7 cellular contexts compared by ENCODE assay signal in the genomic region with DNA sequence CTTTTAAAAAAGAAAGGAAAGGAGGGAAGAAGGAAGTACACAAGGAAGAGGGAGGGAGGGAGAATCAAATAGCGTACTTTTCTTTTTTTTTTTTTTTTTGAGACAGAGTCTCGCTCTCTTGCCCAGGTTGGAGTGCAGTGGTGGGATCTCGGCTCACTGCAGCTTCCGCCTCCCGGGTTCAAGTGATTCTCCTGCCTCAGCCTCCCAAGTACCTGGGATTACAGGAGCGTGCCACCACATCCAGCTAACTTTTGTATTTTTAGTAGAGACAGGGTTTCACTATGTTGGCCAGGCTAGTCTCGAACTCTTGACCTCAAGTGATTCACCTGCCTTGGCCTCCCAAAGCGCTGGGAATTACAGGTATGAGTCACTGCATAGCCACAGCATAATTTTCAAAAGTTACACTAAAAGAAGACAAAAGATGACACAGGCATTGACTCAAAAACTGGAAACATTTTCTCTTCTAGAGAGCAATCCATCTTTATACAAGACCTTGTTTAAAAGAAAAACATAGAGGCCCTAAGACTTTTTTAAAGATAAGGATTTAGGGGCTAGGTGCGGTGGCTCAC.
DNase-seq lines count a peak whose midpoint lies in the region; TF ChIP-seq lines count a peak whose summit lies in the region.
"Not testable (repeated sequence)": the region's sequence is repeated elsewhere in the genome, so short reads cannot be mapped to it uniquely, and the experiment has no call there.

No MANE protein-coding gene starts in this region.

- H3K36me3 Mint-ChIP-seq in mesothelial cell of epicardium = not testable (repeated sequence)

- H3K4me3 ChIP-seq in adrenal gland (peak overlapping the region in 2 of 4 donors; percentile 21 to 36), esophagus muscularis mucosa (peak overlapping the region in 3 of 4 donors; percentile 25 to 43 (median 38))

- H3K27ac Mint-ChIP-seq in mesothelial cell of epicardium = peak overlapping the region; percentile 96

- H3K36me3 ChIP-seq in adrenal gland (replicated peaks in 1 of 2); esophagus muscularis mucosa: not testable (repeated sequence)

- TF ChIP-seq CTCF in adrenal gland (IDR thresholded peaks at IDR 0.05); esophagus muscularis mucosa (IDR thresholded peaks at IDR 0.05); mesothelial cell of epicardium (IDR thresholded peaks at IDR 0.05; ENCODE audit: unreplicated experiment): not testable (repeated sequence)

- DNase-seq in Daoy (ENCODE audit: low read depth) (peak; percentile 56), NCI-H226 (peak; percentile 32), adrenal gland (peak in 4 of 7 donors; percentile 62 to 66 (median 64))
- DNase-seq in activated CD4-positive, alpha-beta T cell treated with anti-CD3 and anti-CD28 coated beads for 48 hours = peak; percentile 60
- not testable (repeated sequence) for DNase-seq in esophagus muscularis mucosa (ENCODE audit: extremely low spot score); mesothelial cell of epicardium (ENCODE audit: low spot score in 2 of 2, unreplicated experiment in 2 of 2)
- DNase-seq in stimulated activated CD4-positive, alpha-beta T cell treated with anti-CD3 and anti-CD28 coated beads, Interleukin-15, amount 100 ng/mL, for 24 hours = peak; percentile 50

- H3K27me3 ChIP-seq in adrenal gland, esophagus muscularis mucosa: not testable (repeated sequence)

- peaks cover 21% of the 10 kb centered on the region for H3K4me1 Mint-ChIP-seq in mesothelial cell of epicardium

- H3K9me3 ChIP-seq in adrenal gland (replicated peaks in 1 of 3); esophagus muscularis mucosa: not testable (repeated sequence)

- TF ChIP-seq POLR2A in adrenal gland (IDR thresholded peaks at IDR 0.05); esophagus muscularis mucosa (IDR thresholded peaks at IDR 0.05; ENCODE audit: low read depth): not testable (repeated sequence)

- not testable (repeated sequence) for H3K9me3 Mint-ChIP-seq in mesothelial cell of epicardium

- not testable (repeated sequence) for H3K27me3 Mint-ChIP-seq in mesothelial cell of epicardium (ENCODE audit: low read depth)

- peak overlapping the region; percentile 56 for H3K4me3 Mint-ChIP-seq in mesothelial cell of epicardium

- peaks cover 49 to 66% of the 10 kb centered on the region in 2 donors for H3K4me1 ChIP-seq in adrenal gland (replicated peaks in 1 of 2)
- not testable (repeated sequence) for H3K4me1 ChIP-seq in esophagus muscularis mucosa

- 46 to 60% (median 54%) methylated on average over 9 of the region's 9 CpGs for WGBS in adrenal gland, 4 donors
- 73% methylated on average over 9 of the region's 9 CpGs for WGBS in esophagus muscularis mucosa

- not testable (repeated sequence) for TF ChIP-seq EP300 in esophagus muscularis mucosa (IDR thresholded peaks at IDR 0.05)

- intact Hi-C loops in adrenal gland (cut with DNase I); esophagus muscularis mucosa (cut with DNase I): not testable (repeated sequence)

- H3K27ac ChIP-seq in adrenal gland = peak overlapping the region; percentile 75 to 82 (median 77)
- H3K27ac ChIP-seq in esophagus muscularis mucosa (replicated peaks in 1 of 4) = peak overlapping the region in 1 of 4 donors; percentile 36
